Comparison of ENCODE assay signal across 1 cellular context in genomic region chr3:10547841-10548783, GRCh38.
TF ChIP-seq lines count a peak whose summit lies in the region.

No MANE protein-coding gene starts in this region.

TF ChIP-seq in SK-N-SH, 30 proteins besides CTCF, POLR2A, EP300 and RAD21 (continued from another document):
- no peak for TF ChIP-seq PBX3 (IDR thresholded peaks at IDR 0.05)
- TF ChIP-seq USF1 (IDR thresholded peaks at IDR 0.05; ENCODE audit: borderline replicate concordance, low read depth), result no peak
- TF ChIP-seq TEAD4 (IDR thresholded peaks at IDR 0.05; ENCODE audit: borderline replicate concordance, insufficient read depth), result no peak
- no peak for TF ChIP-seq TAF1 (IDR thresholded peaks at IDR 0.05; ENCODE audit: borderline replicate concordance, low read depth, low read length)
